8 cellular contexts compared by ENCODE assay signal in genomic region chr1:23555225-23555801, GRCh38. TPM values are rescaled to one million over a fixed set of nuclear protein-coding genes. Genes with fewer than 3 reads are reported as not detected.
DNase-seq lines count a peak whose midpoint lies in the region; ATAC-seq and TF ChIP-seq lines count a peak whose summit lies in the region.

No MANE protein-coding gene starts in this region.

- H3K9me3 Mint-ChIP-seq in activated T-cell treated with anti-CD3 and anti-CD28 coated beads, Interleukin-2, amount 50 U/mL, for 24 hours, result no peaks in the 10 kb centered on the region
- H3K9me3 Mint-ChIP-seq in progenitor cell of endocrine pancreas (ENCODE audit: low read depth), result no peaks in the 10 kb centered on the region

- peak overlapping the region; percentile 92 for H3K27ac Mint-ChIP-seq in activated T-cell treated with anti-CD3 and anti-CD28 coated beads, Interleukin-2, amount 50 U/mL, for 24 hours
- H3K27ac Mint-ChIP-seq in progenitor cell of endocrine pancreas, result peak overlapping the region; percentile 100

- peak overlapping the region; percentile 50 for H3K4me3 ChIP-seq in fibroblast of mammary gland (ENCODE audit: control insufficient read depth, low read depth, low read length)

- H3K27me3 Mint-ChIP-seq in activated T-cell treated with anti-CD3 and anti-CD28 coated beads, Interleukin-2, amount 50 U/mL, for 24 hours, result peaks cover 2% of the 10 kb centered on the region
- no peaks in the 10 kb centered on the region for H3K27me3 Mint-ChIP-seq in progenitor cell of endocrine pancreas

- H3K4me1 Mint-ChIP-seq in activated T-cell treated with anti-CD3 and anti-CD28 coated beads, Interleukin-2, amount 50 U/mL, for 24 hours (ENCODE audit: low read depth), result peaks cover 61% of the 10 kb centered on the region
- H3K4me1 Mint-ChIP-seq in progenitor cell of endocrine pancreas (ENCODE audit: low read depth), result peaks cover 48% of the 10 kb centered on the region

- H3K4me3 Mint-ChIP-seq in activated T-cell treated with anti-CD3 and anti-CD28 coated beads, Interleukin-2, amount 50 U/mL, for 24 hours, result peak overlapping the region; percentile 84
- H3K4me3 Mint-ChIP-seq in progenitor cell of endocrine pancreas (ENCODE audit: low read depth), result peak overlapping the region; percentile 96

- DNase-seq in activated T-cell treated with anti-CD3 and anti-CD28 coated beads, Interleukin-2, amount 50 U/mL, for 24 hours, result no peak
- DNase-seq in activated T-cell treated with anti-CD3 and anti-CD28 coated beads for 4 hours, result no peak
- DNase-seq in fibroblast of mammary gland (ENCODE audit: low read depth), result peak; percentile 59
- no peak for DNase-seq in progenitor cell of endocrine pancreas (ENCODE audit: low spot score, unreplicated experiment)
- DNase-seq in NCI-H226, result no peak
- no peak for DNase-seq in A172 (ENCODE audit: low spot score)

- ATAC-seq in SK-N-SH treated with all-trans-retinoic acid at 6 μM for 48 hours (peak; percentile 4), GM21529 (IDR thresholded peaks at IDR 0.05; ENCODE audit: unreplicated experiment) (no peak)

- no peak for TF ChIP-seq CTCF in fibroblast of mammary gland (conservative IDR thresholded peaks at IDR 0.05; ENCODE audit: control insufficient read depth, insufficient read depth, low read depth, low read length)
- TF ChIP-seq CTCF in progenitor cell of endocrine pancreas (IDR thresholded peaks at IDR 0.05; ENCODE audit: unreplicated experiment), result no peak

- peaks cover 18% of the 10 kb centered on the region for H3K36me3 Mint-ChIP-seq in activated T-cell treated with anti-CD3 and anti-CD28 coated beads, Interleukin-2, amount 50 U/mL, for 24 hours (ENCODE audit: low read depth)
- peaks cover 16% of the 10 kb centered on the region for H3K36me3 Mint-ChIP-seq in progenitor cell of endocrine pancreas (ENCODE audit: insufficient read depth)

TF ChIP-seq in SK-N-SH treated with all-trans-retinoic acid at 6 μM for 48 hours, 23 proteins besides CTCF, POLR2A, EP300 and RAD21 (continues in another document):
- TF ChIP-seq PATZ1 (CRISPR knock-in tag; IDR thresholded peaks at IDR 0.05; ENCODE audit: borderline replicate concordance), result 0 out of 2 replicates have a peak, but pooled peaks have one; percentile 22
- no peak for TF ChIP-seq OSR1 (CRISPR knock-in tag; IDR thresholded peaks at IDR 0.05)
- no peak for TF ChIP-seq POU6F1 (CRISPR knock-in tag; IDR thresholded peaks at IDR 0.05; ENCODE audit: borderline replicate concordance, low read depth)
- TF ChIP-seq TSHZ2 (CRISPR knock-in tag; IDR thresholded peaks at IDR 0.05), result no peak
- peak; percentile 17; the same call in 1 of the 2 replicates for TF ChIP-seq TOX (CRISPR knock-in tag; IDR thresholded peaks at IDR 0.05; ENCODE audit: borderline replicate concordance)
- peak; percentile 29; the same call in 1 of the 2 replicates for TF ChIP-seq CSRNP3 (CRISPR knock-in tag; IDR thresholded peaks at IDR 0.05)
- no peak for TF ChIP-seq ZC3H10 (CRISPR knock-in tag; IDR thresholded peaks at IDR 0.05)
- peak; percentile 31 for TF ChIP-seq CREB5 (CRISPR knock-in tag; IDR thresholded peaks at IDR 0.05; ENCODE audit: low read depth)
- TF ChIP-seq SNAI2 (CRISPR knock-in tag; IDR thresholded peaks at IDR 0.05), result peak; percentile 69; the same call in 1 of the 2 replicates
- no peak for TF ChIP-seq ZFP3 (CRISPR knock-in tag; IDR thresholded peaks at IDR 0.05)
- TF ChIP-seq ISL1 (CRISPR knock-in tag; IDR thresholded peaks at IDR 0.05), result no peak
- TF ChIP-seq ZNF70 (CRISPR knock-in tag; IDR thresholded peaks at IDR 0.05), result no peak
- TF ChIP-seq ESRRG (CRISPR knock-in tag; IDR thresholded peaks at IDR 0.05), result no peak
- TF ChIP-seq ZNF565 (CRISPR knock-in tag; conservative IDR thresholded peaks at IDR 0.05; ENCODE audit: low read depth), result no peak
- no peak for TF ChIP-seq CSDC2 (CRISPR knock-in tag; IDR thresholded peaks at IDR 0.05)
- no peak for TF ChIP-seq ZFP30 (CRISPR knock-in tag; IDR thresholded peaks at IDR 0.05)
- TF ChIP-seq ZNF8 (CRISPR knock-in tag; IDR thresholded peaks at IDR 0.05), result no peak
- TF ChIP-seq RARB (CRISPR knock-in tag; IDR thresholded peaks at IDR 0.05), result no peak; the same call in 1 of the 2 replicates
- TF ChIP-seq TCF4 (CRISPR knock-in tag; IDR thresholded peaks at IDR 0.05; ENCODE audit: borderline replicate concordance), result no peak
- TF ChIP-seq BACH2 (CRISPR knock-in tag; IDR thresholded peaks at IDR 0.05; ENCODE audit: borderline replicate concordance), result no peak

RNA-seq across cellular contexts. Expression of gene ID3, which starts 4.0 kb away (rescaled TPM):
- 420 and 434 TPM in 2 replicates for total RNA-seq in progenitor cell of endocrine pancreas
- total RNA-seq in A172 (2014; rRNA removed; shearing (Covaris generic)), result 83.7 and 244 TPM in 2 replicates

RNA-seq across cellular contexts. Expression of gene E2F2, which starts 24.3 kb away (rescaled TPM):
- total RNA-seq in progenitor cell of endocrine pancreas, result 7.8 and 9.7 TPM in 2 replicates
- total RNA-seq in A172 (2014; rRNA removed; shearing (Covaris generic)), result 3.8 and 4.0 TPM in 2 replicates
